9 cellular contexts compared by ENCODE assay signal in the genomic region with DNA sequence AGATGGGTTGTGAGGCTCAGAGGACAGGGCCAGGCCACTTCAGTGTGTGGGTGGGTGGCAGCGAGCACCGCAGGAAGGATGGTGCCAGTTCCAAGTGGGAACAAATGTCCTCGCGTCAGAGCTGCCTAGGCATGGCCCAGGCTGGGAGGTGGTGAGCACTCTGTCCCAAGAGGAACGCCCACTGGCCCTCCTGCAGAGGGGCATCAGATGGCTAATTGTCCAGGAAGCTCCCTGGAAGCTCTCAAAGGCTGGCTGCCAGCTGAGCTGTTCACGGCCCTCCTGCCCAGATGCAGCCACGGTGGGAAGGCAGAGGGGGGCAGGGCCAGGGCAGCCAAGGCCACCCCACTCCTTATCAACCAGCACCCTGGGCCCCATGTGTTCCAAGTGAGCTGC. TPM values are rescaled to one million over a fixed set of nuclear protein-coding genes. Genes with fewer than 3 reads are reported as not detected.
DNase-seq lines count a peak whose midpoint lies in the region; ATAC-seq and TF ChIP-seq lines count a peak whose summit lies in the region.
"Had no signal": no experiment of that assay in that cellular context is flagged by ENCODE, and none has a peak within 500 bp of the region (broad histone marks: within the 10 kb centered on the region; RNA-seq: fewer than 3 reads in every experiment).

No MANE protein-coding gene starts in this region.

- no peaks in the 10 kb centered on the region for H3K36me3 ChIP-seq in MG63
- peaks cover 0 to 5% (median 0%) of the 10 kb centered on the region in 3 experiments for H3K36me3 ChIP-seq in naive thymus-derived CD4-positive, alpha-beta T cell (ENCODE audit: control insufficient read depth in 2 of 3, insufficient read depth in 3 of 3, low read length in 3 of 3)
- no peaks in the 10 kb centered on the region for H3K36me3 ChIP-seq in esophagus muscularis mucosa

- H3K4me1 Mint-ChIP-seq in CD14-positive monocyte, result peaks cover 45% of the 10 kb centered on the region
- peaks cover 42% of the 10 kb centered on the region for H3K4me1 Mint-ChIP-seq in central memory CD8-positive, alpha-beta T cell
- H3K4me1 Mint-ChIP-seq in naive thymus-derived CD4-positive, alpha-beta T cell, result peaks cover 22 to 44% (median 35%) of the 10 kb centered on the region in 7 donors

- no peaks in the 10 kb centered on the region for H3K27me3 ChIP-seq in MG63
- no peaks in the 10 kb centered on the region for H3K27me3 ChIP-seq in naive thymus-derived CD4-positive, alpha-beta T cell (ENCODE audit: control insufficient read depth in 2 of 2, insufficient read depth in 2 of 2, low read length in 2 of 2)
- no peaks in the 10 kb centered on the region for H3K27me3 ChIP-seq in esophagus muscularis mucosa

- TF ChIP-seq POLR2A in esophagus muscularis mucosa (IDR thresholded peaks at IDR 0.05; ENCODE audit: low read depth), result no peak

- intact Hi-C loops in CD14-positive monocyte (cut with micrococcal nuclease) (no loop called here), esophagus muscularis mucosa (cut with DNase I) (no loop called here)
- intact Hi-C loops in naive thymus-derived CD4-positive, alpha-beta T cell (cut with micrococcal nuclease), result loop anchor here in 1 of 2 donors (5.0 to 10.0 kb wide), 5 partner anchors 399 to 877 kb away; a partner anchor contains a TSS

- peak overlapping the region in 4 of 7 donors; percentile 26 to 100 (median 90) for H3K27ac Mint-ChIP-seq in CD14-positive monocyte
- H3K27ac Mint-ChIP-seq in central memory CD8-positive, alpha-beta T cell (ENCODE audit: low read depth), result peak overlapping the region; percentile 97
- H3K27ac Mint-ChIP-seq in naive thymus-derived CD4-positive, alpha-beta T cell, result peak overlapping the region in 8 of 9 donors; percentile 53 to 99 (median 74)

- H3K9me3 ChIP-seq in MG63 (no peaks in the 10 kb centered on the region), esophagus muscularis mucosa (no peaks in the 10 kb centered on the region)
- no peaks in the 10 kb centered on the region for H3K9me3 ChIP-seq in naive thymus-derived CD4-positive, alpha-beta T cell (ENCODE audit: control insufficient read depth in 2 of 3, low read length in 3 of 3)

- no peak overlapping the region for H3K27ac ChIP-seq in naive thymus-derived CD4-positive, alpha-beta T cell (ENCODE audit: low read depth, low read length)
- H3K27ac ChIP-seq in esophagus muscularis mucosa (replicated peaks in 1 of 4), result peak overlapping the region in 2 of 4 donors; percentile 34 to 41

- no peak for DNase-seq in CD14-positive monocyte (ENCODE audit: low spot score)
- peak; percentile 83 for DNase-seq in MG63
- DNase-seq in central memory CD8-positive, alpha-beta T cell (ENCODE audit: low spot score in 2 of 2), result no peak
- no peak for DNase-seq in naive thymus-derived CD4-positive, alpha-beta T cell
- DNase-seq in cortex of kidney (lab: John Stamatoyannopoulos, UW), result no peak
- no peak for DNase-seq in esophagus muscularis mucosa (ENCODE audit: extremely low spot score)
- DNase-seq in CD1c-positive myeloid dendritic cell (ENCODE audit: extremely low spot score), result no peak
- DNase-seq: stimulated activated CD4-positive, alpha-beta T cell treated with anti-CD3 and anti-CD28 coated beads, Interleukin-2, amount 100 ng/mL, for 48 hours had no signal

- no peak for TF ChIP-seq EP300 in esophagus muscularis mucosa (IDR thresholded peaks at IDR 0.05)

- peaks cover 32 to 38% of the 10 kb centered on the region in 2 donors for H3K4me1 ChIP-seq in naive thymus-derived CD4-positive, alpha-beta T cell (ENCODE audit: control insufficient read depth in 2 of 2, insufficient read depth in 2 of 2, low read length in 2 of 2)
- peaks cover 56 to 77% (median 74%) of the 10 kb centered on the region in 4 donors for H3K4me1 ChIP-seq in esophagus muscularis mucosa

- H3K36me3 Mint-ChIP-seq in CD14-positive monocyte, result peaks cover 11 to 19% of the 10 kb centered on the region in 2 donors
- H3K36me3 Mint-ChIP-seq in central memory CD8-positive, alpha-beta T cell (ENCODE audit: insufficient read depth), result peaks cover 13% of the 10 kb centered on the region
- peaks cover 0 to 7% (median 0%) of the 10 kb centered on the region in 5 donors for H3K36me3 Mint-ChIP-seq in naive thymus-derived CD4-positive, alpha-beta T cell

- no peak for TF ChIP-seq CTCF in CD14-positive monocyte (IDR thresholded peaks at IDR 0.05)
- no peak for TF ChIP-seq CTCF in esophagus muscularis mucosa (IDR thresholded peaks at IDR 0.05)

- CTCF ChIA-PET in naive thymus-derived CD4-positive, alpha-beta T cell (lab: Charles Lee), result interaction anchor here (0.6 kb wide), 2 partner anchors 22 to 630 kb away, joined by 3 to 4 read pairs; no protein-coding TSS in a partner anchor

- POLR2A ChIA-PET in naive thymus-derived CD4-positive, alpha-beta T cell (lab: Charles Lee), result no interaction called here

- ATAC-seq in central memory CD8-positive, alpha-beta T cell (replicated peaks; ENCODE audit: extremely low read depth, poor library complexity, severe bottlenecking), result no peak
- ATAC-seq in naive thymus-derived CD4-positive, alpha-beta T cell, result no peak
- ATAC-seq in GM21367 (IDR thresholded peaks at IDR 0.05; ENCODE audit: unreplicated experiment), result no peak

- H3K27me3 Mint-ChIP-seq in CD14-positive monocyte (ENCODE audit: low read depth in 3 of 3), result peaks cover 2 to 8% (median 3%) of the 10 kb centered on the region in 3 donors
- no peaks in the 10 kb centered on the region for H3K27me3 Mint-ChIP-seq in central memory CD8-positive, alpha-beta T cell
- H3K27me3 Mint-ChIP-seq in naive thymus-derived CD4-positive, alpha-beta T cell, result no peaks in the 10 kb centered on the region

- H3K4me3 ChIP-seq in MG63, result no peak overlapping the region
- no peak overlapping the region for H3K4me3 ChIP-seq in naive thymus-derived CD4-positive, alpha-beta T cell (ENCODE audit: low read length)
- no peak overlapping the region for H3K4me3 ChIP-seq in esophagus muscularis mucosa

- no peak overlapping the region for H3K4me3 Mint-ChIP-seq in CD14-positive monocyte
- H3K4me3 Mint-ChIP-seq in central memory CD8-positive, alpha-beta T cell, result no peak overlapping the region
- H3K4me3 Mint-ChIP-seq in naive thymus-derived CD4-positive, alpha-beta T cell, result peak overlapping the region in 1 of 10 donors; percentile 25

- peaks cover 0 to 1% (median 0%) of the 10 kb centered on the region in 7 donors for H3K9me3 Mint-ChIP-seq in CD14-positive monocyte
- H3K9me3 Mint-ChIP-seq in central memory CD8-positive, alpha-beta T cell, result no peaks in the 10 kb centered on the region
- H3K9me3 Mint-ChIP-seq in naive thymus-derived CD4-positive, alpha-beta T cell, result no peaks in the 10 kb centered on the region

- no CpG with 5 or more reads among the region's 7 CpGs for WGBS in esophagus muscularis mucosa

RNA-seq across cellular contexts. Expression of a gene that starts 55.2 kb away (rescaled TPM):
- 10 to 100 TPM; 17.7 to 30.3 TPM for polyA plus RNA-seq in CD14-positive monocyte
- total RNA-seq in MG63 (2014; rRNA removed; shearing (Covaris generic); ENCODE audit: low replicate concordance), result 4.9 and 8.3 TPM in 2 replicates
- total RNA-seq in naive thymus-derived CD4-positive, alpha-beta T cell, result 100 to 1,000 TPM in 1 of 5 experiments, 10 to 100 TPM in 4; 51.8 to 163 (median 79.5) TPM
- polyA plus RNA-seq in naive thymus-derived CD4-positive, alpha-beta T cell, result 10 to 100 TPM; 21.1 to 38.8 TPM
- 10 to 100 TPM; 56.1 to 99.5 (median 78.2) TPM for total RNA-seq in esophagus muscularis mucosa
